Comparison of ENCODE assay signal across 1 cellular context in genomic region chr15:59539799-59540198, GRCh38.
TF ChIP-seq lines count a peak whose summit lies in the region.

No MANE protein-coding gene starts in this region.

TF ChIP-seq in HCT116, 20 proteins besides CTCF, POLR2A, EP300 and RAD21 (continued from another document):
- TF ChIP-seq REST (IDR thresholded peaks at IDR 0.05; ENCODE audit: low read depth) (no peak), JUND (IDR thresholded peaks at IDR 0.05) (peak; percentile 47; the same call in 1 of the 2 replicates), CBX3 (IDR thresholded peaks at IDR 0.05; ENCODE audit: low read depth) (peak; percentile 54; the same call in 1 of the 2 replicates), SP1 (IDR thresholded peaks at IDR 0.05; ENCODE audit: low read depth) (peak; percentile 39; the same call in 1 of the 2 replicates)
